19 cellular contexts compared by ENCODE assay signal in the genomic region with DNA sequence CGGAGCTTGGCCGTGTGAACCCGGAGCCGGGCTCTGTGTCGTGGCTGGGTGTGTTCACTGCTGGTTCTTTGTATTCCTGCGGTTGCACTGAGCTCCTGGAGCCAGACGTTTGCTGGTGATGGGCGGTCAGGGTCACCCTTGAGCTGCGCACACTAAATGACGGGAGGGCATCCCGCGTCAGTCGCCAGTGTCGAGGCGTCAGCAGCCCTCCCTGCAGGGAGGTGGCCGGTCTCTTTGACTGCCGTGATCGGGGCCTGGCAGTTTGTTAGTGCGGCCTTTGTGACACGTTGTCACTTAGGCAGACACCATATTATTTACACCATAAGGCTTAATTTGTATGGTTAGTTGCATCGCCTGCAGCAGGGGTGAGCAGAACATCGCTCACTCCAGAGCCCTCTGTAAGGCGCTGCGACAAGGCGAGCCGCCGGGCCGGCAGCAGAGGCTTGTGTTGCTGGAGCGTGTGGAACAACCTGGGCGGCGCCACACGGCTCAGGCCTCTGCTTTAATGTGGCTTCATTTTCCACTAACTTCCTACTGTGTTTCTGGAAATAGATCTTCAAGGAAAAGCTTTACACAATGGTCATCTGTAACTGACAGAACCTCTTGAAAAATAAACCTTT.
"Had no signal": no experiment of that assay in that cellular context is flagged by ENCODE, and none has a peak within 500 bp of the region (broad histone marks: within the 10 kb centered on the region; RNA-seq: fewer than 3 reads in every experiment).

No MANE protein-coding gene starts in this region.

- H3K4me1 ChIP-seq: body of pancreas, upper lobe of left lung had no signal

- H3K4me3 ChIP-seq: body of pancreas, esophagus squamous epithelium, lung, upper lobe of left lung had no signal

- H3K4me3 Mint-ChIP-seq: activated CD4-positive, alpha-beta memory T cell treated with anti-CD3 and anti-CD28 coated beads, Interleukin-2, amount 10 ng/mL, durations not matched to agents 7 days and 5 days; activated naive CD8-positive, alpha-beta T cell; naive thymus-derived CD4-positive, alpha-beta T cell; stimulated activated naive CD8-positive, alpha-beta T cell treated with anti-CD3 and anti-CD28 coated beads, Interleukin-15, amount 100 ng/mL, for 72 hours; T-helper 2 cell treated with Interferon-gamma antibody and Interleukin-4, amounts not matched to agents 5 μg/mL and 100 μg/mL, for 36 hours had no signal

- H3K9me3 Mint-ChIP-seq: activated CD4-positive, alpha-beta memory T cell treated with anti-CD3 and anti-CD28 coated beads, Interleukin-2, amount 10 ng/mL, durations not matched to agents 7 days and 5 days; stimulated activated naive CD8-positive, alpha-beta T cell treated with anti-CD3 and anti-CD28 coated beads, Interleukin-15, amount 100 ng/mL, for 72 hours; T-helper 2 cell treated with Interferon-gamma antibody and Interleukin-4, amounts not matched to agents 5 μg/mL and 100 μg/mL, for 36 hours had no signal

- DNase-seq: activated CD4-positive, alpha-beta memory T cell treated with anti-CD3 and anti-CD28 coated beads, Interleukin-2, amount 10 ng/mL, durations not matched to agents 7 days and 5 days; activated CD8-positive, alpha-beta memory T cell treated with anti-CD3 and anti-CD28 coated beads, Interleukin-2, amount 50 U/mL, for 4 hours; activated gamma-delta T cell treated with Interleukin-2 at 50 U/mL for 16 hours; activated T-cell treated with anti-CD3 and anti-CD28 coated beads, Interleukin-2, amount 50 U/mL, for 48 hours; amniotic stem cell; body of pancreas; cerebellar nuclear complex; effector CD8-positive, alpha-beta T cell; esophagus squamous epithelium; hypothalamus; naive thymus-derived CD4-positive, alpha-beta T cell; occipital lobe; stimulated activated naive CD8-positive, alpha-beta T cell treated with anti-CD3 and anti-CD28 coated beads, Interleukin-15, amount 100 ng/mL, for 72 hours; upper lobe of left lung had no signal

- ATAC-seq: body of pancreas; naive thymus-derived CD4-positive, alpha-beta T cell; right cardiac atrium; stimulated activated naive CD8-positive, alpha-beta T cell treated with anti-CD3 and anti-CD28 coated beads, Interleukin-15, amount 100 ng/mL, for 72 hours had no signal

- H3K27me3 ChIP-seq: body of pancreas, esophagus squamous epithelium, upper lobe of left lung had no signal

- H3K27ac Mint-ChIP-seq: activated CD4-positive, alpha-beta memory T cell treated with anti-CD3 and anti-CD28 coated beads, Interleukin-2, amount 10 ng/mL, durations not matched to agents 7 days and 5 days; activated naive CD8-positive, alpha-beta T cell; naive thymus-derived CD4-positive, alpha-beta T cell; progenitor cell of endocrine pancreas; T-helper 2 cell treated with Interferon-gamma antibody and Interleukin-4, amounts not matched to agents 5 μg/mL and 100 μg/mL, for 36 hours had no signal

- H3K27ac ChIP-seq: body of pancreas, esophagus squamous epithelium, upper lobe of left lung had no signal

- H3K9me3 ChIP-seq: body of pancreas, esophagus squamous epithelium, upper lobe of left lung had no signal
